8 cellular contexts compared by ENCODE assay signal in the genomic region with DNA sequence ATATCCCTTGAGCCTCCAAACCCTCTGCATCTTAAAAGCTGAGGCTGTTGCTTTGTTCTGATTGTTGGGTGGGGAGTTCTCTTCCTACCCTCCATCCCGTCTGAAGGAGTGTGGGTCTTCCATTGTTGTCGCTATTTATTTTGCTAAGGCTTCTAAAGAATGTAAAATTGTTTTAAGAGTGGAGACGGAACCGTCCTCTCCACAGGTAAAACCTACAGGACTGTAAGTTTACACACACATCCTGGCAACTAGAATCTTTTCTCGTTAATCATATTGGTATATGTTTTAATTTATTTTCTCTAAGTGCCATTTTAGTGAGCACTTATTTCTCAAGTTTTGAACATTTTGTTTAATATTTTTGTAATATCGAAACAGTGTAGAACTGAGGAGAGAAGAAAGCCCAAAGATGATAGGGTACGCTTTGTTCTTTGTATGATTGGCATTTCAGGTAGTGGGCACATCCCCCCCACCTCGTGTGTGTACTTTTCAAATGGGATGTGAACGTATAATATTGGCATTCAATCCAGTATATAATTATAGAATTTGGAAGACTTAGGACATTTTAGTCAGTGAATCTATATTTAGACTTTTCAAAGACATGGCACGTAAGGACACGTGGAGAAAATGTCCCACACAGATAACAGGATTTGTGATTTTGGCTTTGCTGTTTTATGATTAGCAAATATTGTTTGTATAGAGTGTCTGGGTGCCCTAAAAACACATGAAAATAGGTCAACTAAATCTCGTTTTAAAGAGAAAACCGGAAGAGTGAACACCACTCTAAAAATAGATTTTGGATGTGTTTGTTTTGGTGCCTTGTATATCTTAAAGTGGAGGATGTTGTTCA. TPM values are rescaled to one million over a fixed set of nuclear protein-coding genes. Genes with fewer than 3 reads are reported as not detected.
DNase-seq lines count a peak whose midpoint lies in the region; ATAC-seq, FAIRE-seq and TF ChIP-seq lines count a peak whose summit lies in the region.

No MANE protein-coding gene starts in this region.

- peaks cover 37% of the 10 kb centered on the region for H3K4me1 Mint-ChIP-seq in activated naive CD8-positive, alpha-beta T cell treated with anti-CD3 and anti-CD28 coated beads, Interleukin-2, amount 50 U/mL, for 24 hours

- FAIRE-seq in kidney (lab: Jason Lieb, UNC): no peak

- H3K4me3 ChIP-seq in HL-60 (replicated peaks; ENCODE audit: insufficient read depth, low read length): peak overlapping the region; percentile 86
- peak overlapping the region; percentile 89 to 97 for H3K4me3 ChIP-seq in kidney (ENCODE audit: low read length in 2 of 2)

- H3K27ac ChIP-seq in HL-60 (replicated peaks) (peak overlapping the region; percentile 92), kidney (ENCODE audit: low read depth in 2 of 2, low read length in 2 of 2) (peak overlapping the region; percentile 100)

- peak overlapping the region; percentile 97 for H3K27ac Mint-ChIP-seq in activated naive CD8-positive, alpha-beta T cell treated with anti-CD3 and anti-CD28 coated beads, Interleukin-2, amount 50 U/mL, for 24 hours

- no peaks in the 10 kb centered on the region for H3K36me3 ChIP-seq in kidney (ENCODE audit: control insufficient read depth in 1 of 2, insufficient read depth in 2 of 2, low read length in 2 of 2)

- peak overlapping the region; percentile 94 to 98 for H3K9ac ChIP-seq in kidney (ENCODE audit: low read length in 2 of 2)

- ATAC-seq in activated naive CD8-positive, alpha-beta T cell treated with anti-CD3 and anti-CD28 coated beads, Interleukin-2, amount 50 U/mL, for 24 hours: no peak
- ATAC-seq in GM21825 (IDR thresholded peaks at IDR 0.05; ENCODE audit: unreplicated experiment) (no peak), HG02759 (IDR thresholded peaks at IDR 0.05; ENCODE audit: unreplicated experiment) (no peak)

- H3K4me1 ChIP-seq in kidney (ENCODE audit: control insufficient read depth in 1 of 2, insufficient read depth in 1 of 2, low read depth in 1 of 2, low read length in 2 of 2): peaks cover 3 to 6% of the 10 kb centered on the region in 2 donors

- DNase-seq in GM10266 (ENCODE audit: extremely low spot score) (peak; percentile 23), HL-60 (ENCODE audit: low read depth in 1 of 2, low spot score in 1 of 2) (no peak), kidney (no peak), superior temporal gyrus (ENCODE audit: extremely low spot score) (peak; percentile 64)
- DNase-seq in activated naive CD8-positive, alpha-beta T cell treated with anti-CD3 and anti-CD28 coated beads, Interleukin-2, amount 50 U/mL, for 24 hours: no peak
- no peak for DNase-seq in stimulated activated CD4-positive, alpha-beta T cell treated with anti-CD3 and anti-CD28 coated beads, Interleukin-4, amount 100 ng/mL, for 4 hours

- no peaks in the 10 kb centered on the region for H3K9me3 Mint-ChIP-seq in activated naive CD8-positive, alpha-beta T cell treated with anti-CD3 and anti-CD28 coated beads, Interleukin-2, amount 50 U/mL, for 24 hours

- intact Hi-C loops in kidney (cut with DNase I): no loop called here

- peak overlapping the region; percentile 99 for H3K4me3 Mint-ChIP-seq in activated naive CD8-positive, alpha-beta T cell treated with anti-CD3 and anti-CD28 coated beads, Interleukin-2, amount 50 U/mL, for 24 hours

- TF ChIP-seq CTCF in GM10266 (IDR thresholded peaks at IDR 0.05; ENCODE audit: control insufficient read depth, insufficient read depth, low read depth, missing control alignments): no peak
- TF ChIP-seq CTCF in HL-60 (IDR thresholded peaks at IDR 0.05; ENCODE audit: insufficient read depth, low read length): no peak
- no peak for TF ChIP-seq CTCF in kidney (IDR thresholded peaks at IDR 0.05; ENCODE audit: borderline replicate concordance, extremely low read depth, insufficient read depth)

- H3K27me3 ChIP-seq in HL-60 (ENCODE audit: insufficient read depth, poor library complexity, severe bottlenecking): no peaks in the 10 kb centered on the region

- H3K27me3 Mint-ChIP-seq in activated naive CD8-positive, alpha-beta T cell treated with anti-CD3 and anti-CD28 coated beads, Interleukin-2, amount 50 U/mL, for 24 hours: no peaks in the 10 kb centered on the region

- H3K36me3 Mint-ChIP-seq in activated naive CD8-positive, alpha-beta T cell treated with anti-CD3 and anti-CD28 coated beads, Interleukin-2, amount 50 U/mL, for 24 hours (ENCODE audit: low read depth): peaks cover 7% of the 10 kb centered on the region

- H3K9me3 ChIP-seq in kidney (ENCODE audit: control insufficient read depth in 1 of 2, low read length in 2 of 2): no peaks in the 10 kb centered on the region

RNA-seq across cellular contexts. Expression of gene RNF146, which starts 1.3 kb away (rescaled TPM):
- total RNA-seq in kidney: 47.5 TPM
- 36.1 TPM for polyA plus RNA-seq in kidney (ENCODE audit: insufficient read depth, low read depth, low replicate concordance)

Comparison
In these comparisons a context has a peak if more than half of its experiments do, and no peak if none do; other contexts are left out.
1. DNase-seq: peak in GM10266 (single experiment) and superior temporal gyrus (single experiment); none in HL-60 (0 of 2), activated naive CD8-positive, alpha-beta T cell treated with anti-CD3 and anti-CD28 coated beads, Interleukin-2, amount 50 U/mL, for 24 hours (single experiment), kidney (single experiment) and stimulated activated CD4-positive, alpha-beta T cell treated with anti-CD3 and anti-CD28 coated beads, Interleukin-4, amount 100 ng/mL, for 4 hours (0 of 2).